In genomic region chr16:89476811-89477261, GRCh38 we compare ENCODE assay signal across 1 cellular context.
A peak's percentile ranks its signal among the peaks of the same experiment; 100 is the strongest.
TF ChIP-seq lines count a peak whose summit lies in the region.

No MANE protein-coding gene starts in this region.

TF ChIP-seq in HEK293, 187 proteins besides CTCF, POLR2A, EP300 and RAD21 (continued from another document):
- TF ChIP-seq PRDM10 (tag by site-specific recombination; IDR thresholded peaks at IDR 0.05), result peak; percentile 41; the same call in 1 of the 2 replicates
- TF ChIP-seq, protein P1, sequence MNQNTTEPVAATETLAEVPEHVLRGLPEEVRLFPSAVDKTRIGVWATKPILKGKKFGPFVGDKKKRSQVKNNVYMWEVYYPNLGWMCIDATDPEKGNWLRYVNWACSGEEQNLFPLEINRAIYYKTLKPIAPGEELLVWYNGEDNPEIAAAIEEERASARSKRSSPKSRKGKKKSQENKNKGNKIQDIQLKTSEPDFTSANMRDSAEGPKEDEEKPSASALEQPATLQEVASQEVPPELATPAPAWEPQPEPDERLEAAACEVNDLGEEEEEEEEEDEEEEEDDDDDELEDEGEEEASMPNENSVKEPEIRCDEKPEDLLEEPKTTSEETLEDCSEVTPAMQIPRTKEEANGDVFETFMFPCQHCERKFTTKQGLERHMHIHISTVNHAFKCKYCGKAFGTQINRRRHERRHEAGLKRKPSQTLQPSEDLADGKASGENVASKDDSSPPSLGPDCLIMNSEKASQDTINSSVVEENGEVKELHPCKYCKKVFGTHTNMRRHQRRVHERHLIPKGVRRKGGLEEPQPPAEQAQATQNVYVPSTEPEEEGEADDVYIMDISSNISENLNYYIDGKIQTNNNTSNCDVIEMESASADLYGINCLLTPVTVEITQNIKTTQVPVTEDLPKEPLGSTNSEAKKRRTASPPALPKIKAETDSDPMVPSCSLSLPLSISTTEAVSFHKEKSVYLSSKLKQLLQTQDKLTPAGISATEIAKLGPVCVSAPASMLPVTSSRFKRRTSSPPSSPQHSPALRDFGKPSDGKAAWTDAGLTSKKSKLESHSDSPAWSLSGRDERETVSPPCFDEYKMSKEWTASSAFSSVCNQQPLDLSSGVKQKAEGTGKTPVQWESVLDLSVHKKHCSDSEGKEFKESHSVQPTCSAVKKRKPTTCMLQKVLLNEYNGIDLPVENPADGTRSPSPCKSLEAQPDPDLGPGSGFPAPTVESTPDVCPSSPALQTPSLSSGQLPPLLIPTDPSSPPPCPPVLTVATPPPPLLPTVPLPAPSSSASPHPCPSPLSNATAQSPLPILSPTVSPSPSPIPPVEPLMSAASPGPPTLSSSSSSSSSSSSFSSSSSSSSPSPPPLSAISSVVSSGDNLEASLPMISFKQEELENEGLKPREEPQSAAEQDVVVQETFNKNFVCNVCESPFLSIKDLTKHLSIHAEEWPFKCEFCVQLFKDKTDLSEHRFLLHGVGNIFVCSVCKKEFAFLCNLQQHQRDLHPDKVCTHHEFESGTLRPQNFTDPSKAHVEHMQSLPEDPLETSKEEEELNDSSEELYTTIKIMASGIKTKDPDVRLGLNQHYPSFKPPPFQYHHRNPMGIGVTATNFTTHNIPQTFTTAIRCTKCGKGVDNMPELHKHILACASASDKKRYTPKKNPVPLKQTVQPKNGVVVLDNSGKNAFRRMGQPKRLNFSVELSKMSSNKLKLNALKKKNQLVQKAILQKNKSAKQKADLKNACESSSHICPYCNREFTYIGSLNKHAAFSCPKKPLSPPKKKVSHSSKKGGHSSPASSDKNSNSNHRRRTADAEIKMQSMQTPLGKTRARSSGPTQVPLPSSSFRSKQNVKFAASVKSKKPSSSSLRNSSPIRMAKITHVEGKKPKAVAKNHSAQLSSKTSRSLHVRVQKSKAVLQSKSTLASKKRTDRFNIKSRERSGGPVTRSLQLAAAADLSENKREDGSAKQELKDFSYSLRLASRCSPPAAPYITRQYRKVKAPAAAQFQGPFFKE (tag by site-specific recombination; IDR thresholded peaks at IDR 0.05; ENCODE audit: borderline replicate concordance), result no peak
- peak; percentile 27; the same call in 1 of the 2 replicates for TF ChIP-seq ZNF629 (tag by site-specific recombination; IDR thresholded peaks at IDR 0.05)
